22 cellular contexts compared by ENCODE assay signal in genomic region chr1:35844826-35845225, GRCh38.
"Had no signal": no experiment of that assay in that cellular context is flagged by ENCODE, and none has a peak within 500 bp of the region (broad histone marks: within the 10 kb centered on the region; RNA-seq: fewer than 3 reads in every experiment).

No MANE protein-coding gene starts in this region.

- DNase-seq: activated CD4-positive, alpha-beta T cell treated with anti-CD3 and anti-CD28 coated beads, Interleukin-2, amount 10 ng/mL, durations not matched to agents 24 days and 14 days; activated CD8-positive, alpha-beta memory T cell treated with anti-CD3 and anti-CD28 coated beads, Interleukin-2, amount 50 U/mL, for 4 hours; activated CD8-positive, alpha-beta T cell treated with anti-CD3 and anti-CD28 coated beads, Interleukin-2, amount 10 ng/mL, durations not matched to agents 7 days and 5 days; activated gamma-delta T cell treated with Interleukin-2 at 50 U/mL for 16 hours; activated T-cell treated with anti-CD3 and anti-CD28 coated beads, Interleukin-2, amount 50 U/mL, for 72 hours; amniotic stem cell; body of pancreas; central memory CD4-positive, alpha-beta T cell; cortex of kidney; effector CD8-positive, alpha-beta T cell; naive thymus-derived CD8-positive, alpha-beta T cell; occipital lobe; spleen; stomach; thyroid gland had no signal

- H3K27ac ChIP-seq: body of pancreas, prostate gland, spleen, stomach, thyroid gland had no signal

- ATAC-seq: activated CD8-positive, alpha-beta T cell treated with anti-CD3 and anti-CD28 coated beads, Interleukin-2, amount 10 ng/mL, durations not matched to agents 7 days and 5 days; activated T-cell treated with anti-CD3 and anti-CD28 coated beads, Interleukin-2, amount 50 U/mL, for 72 hours; body of pancreas; gastroesophageal sphincter; left lobe of liver; naive thymus-derived CD8-positive, alpha-beta T cell had no signal

- H3K4me1 Mint-ChIP-seq: activated CD4-positive, alpha-beta T cell treated with anti-CD3 and anti-CD28 coated beads, Interleukin-2, amount 10 ng/mL, durations not matched to agents 24 days and 14 days had no signal

- H3K4me1 ChIP-seq: body of pancreas, prostate gland, thyroid gland had no signal

- H3K4me3 ChIP-seq: body of pancreas, gastroesophageal sphincter, prostate gland, spleen, stomach, thyroid gland had no signal

- H3K27me3 ChIP-seq: body of pancreas, gastroesophageal sphincter, spleen, stomach, thyroid gland had no signal

- FAIRE-seq: islet of Langerhans, urothelium cell line had no signal

- H3K27me3 Mint-ChIP-seq: activated CD4-positive, alpha-beta T cell treated with anti-CD3 and anti-CD28 coated beads, Interleukin-2, amount 10 ng/mL, durations not matched to agents 24 days and 14 days; activated naive CD8-positive, alpha-beta T cell; naive thymus-derived CD8-positive, alpha-beta T cell had no signal

- H3K9me3 Mint-ChIP-seq: activated CD4-positive, alpha-beta T cell treated with anti-CD3 and anti-CD28 coated beads, Interleukin-2, amount 10 ng/mL, durations not matched to agents 24 days and 14 days; activated T-cell treated with anti-CD3 and anti-CD28 coated beads, Interleukin-2, amount 50 U/mL, for 72 hours; naive thymus-derived CD8-positive, alpha-beta T cell; T-helper 1 cell treated with Interleukin-12 subunit alpha and Interleukin-12 subunit beta and Interleukin-4 antibody, amounts not matched to agents 30 μg/mL and 1 μg/mL, for 36 hours had no signal

- H3K9me3 ChIP-seq: body of pancreas, gastroesophageal sphincter, prostate gland, spleen, stomach, thyroid gland had no signal

- H3K4me3 Mint-ChIP-seq: activated CD4-positive, alpha-beta T cell treated with anti-CD3 and anti-CD28 coated beads, Interleukin-2, amount 10 ng/mL, durations not matched to agents 24 days and 14 days; activated CD8-positive, alpha-beta T cell treated with anti-CD3 and anti-CD28 coated beads, Interleukin-2, amount 10 ng/mL, durations not matched to agents 7 days and 5 days; activated naive CD8-positive, alpha-beta T cell; activated T-cell treated with anti-CD3 and anti-CD28 coated beads, Interleukin-2, amount 50 U/mL, for 72 hours; naive thymus-derived CD8-positive, alpha-beta T cell; T-helper 1 cell treated with Interleukin-12 subunit alpha and Interleukin-12 subunit beta and Interleukin-4 antibody, amounts not matched to agents 30 μg/mL and 1 μg/mL, for 36 hours had no signal

- H3K27ac Mint-ChIP-seq: activated CD4-positive, alpha-beta T cell treated with anti-CD3 and anti-CD28 coated beads, Interleukin-2, amount 10 ng/mL, durations not matched to agents 24 days and 14 days; activated CD8-positive, alpha-beta T cell treated with anti-CD3 and anti-CD28 coated beads, Interleukin-2, amount 10 ng/mL, durations not matched to agents 7 days and 5 days; activated naive CD8-positive, alpha-beta T cell; activated T-cell treated with anti-CD3 and anti-CD28 coated beads, Interleukin-2, amount 50 U/mL, for 72 hours; T-helper 1 cell treated with Interleukin-12 subunit alpha and Interleukin-12 subunit beta and Interleukin-4 antibody, amounts not matched to agents 30 μg/mL and 1 μg/mL, for 36 hours had no signal
